ENCODE assay signal across 21 cellular contexts in genomic region chr1:217019475-217019874, GRCh38.
DNase-seq lines count a peak whose midpoint lies in the region; ATAC-seq, FAIRE-seq and TF ChIP-seq lines count a peak whose summit lies in the region.
"Had no signal": no experiment of that assay in that cellular context is flagged by ENCODE, and none has a peak within 500 bp of the region (broad histone marks: within the 10 kb centered on the region; RNA-seq: fewer than 3 reads in every experiment).

No MANE protein-coding gene starts in this region.

- H4K20me1 ChIP-seq in mammary epithelial cell (ENCODE audit: insufficient read depth, low read length) (no peaks in the 10 kb centered on the region), keratinocyte (ENCODE audit: control insufficient read depth, extremely low read depth, insufficient read depth, low read length) (no peaks in the 10 kb centered on the region)
- H4K20me1 ChIP-seq: BLaER1 treated with 17β-estradiol and CSF1 and Interleukin-3, amounts not matched to agents 10 nM and 100 nM had no signal

- H3K4me1 ChIP-seq in mammary epithelial cell (ENCODE audit: insufficient read depth, low read length) (no peaks in the 10 kb centered on the region), breast epithelium (no peaks in the 10 kb centered on the region), esophagus muscularis mucosa (peaks cover 15 to 53% (median 41%) of the 10 kb centered on the region in 4 donors), keratinocyte (ENCODE audit: control insufficient read depth, extremely low read depth, insufficient read depth, low read length) (no peaks in the 10 kb centered on the region)
- H3K4me1 ChIP-seq: A549; BLaER1 treated with 17β-estradiol and CSF1 and Interleukin-3, amounts not matched to agents 10 nM and 100 nM; Caco-2 had no signal

- H3K9ac ChIP-seq in mammary epithelial cell (ENCODE audit: insufficient read depth, low read length) (no peak overlapping the region), keratinocyte (ENCODE audit: control insufficient read depth, extremely low read depth, insufficient read depth, low read length) (no peak overlapping the region)
- H3K9ac ChIP-seq: BLaER1 treated with 17β-estradiol and CSF1 and Interleukin-3, amounts not matched to agents 10 nM and 100 nM had no signal

- in situ Hi-C loops in mammary epithelial cell (cut with MboI; ENCODE audit: low sequenced_read_pairs in 2 of 2), result no loop called here

- no TSS peak for BruUV-seq in mammary epithelial cell (replicated peaks; lab: Mats Ljungman, UMichigan)

- no peak overlapping the region for H3K4me3 ChIP-seq in mammary epithelial cell (replicated peaks in 1 of 3; ENCODE audit: insufficient read depth in 1 of 3, low read depth in 2 of 3, low read length in 3 of 3)
- no peak overlapping the region for H3K4me3 ChIP-seq in breast epithelium
- no peak overlapping the region for H3K4me3 ChIP-seq in esophagus muscularis mucosa
- H3K4me3 ChIP-seq in keratinocyte (ENCODE audit: control insufficient read depth in 2 of 3, extremely low read depth in 1 of 3, insufficient read depth in 2 of 3, low read depth in 1 of 3, low read length in 3 of 3), result no peak overlapping the region
- H3K4me3 ChIP-seq: A549; BLaER1 treated with 17β-estradiol and CSF1 and Interleukin-3, amounts not matched to agents 10 nM and 100 nM had no signal

- 87% methylated on average over 2 of the region's 2 CpGs for WGBS in mammary epithelial cell (ENCODE audit: low coverage, missing lambda C conversion rate)
- WGBS in esophagus muscularis mucosa, result 58% methylated on average over 2 of the region's 2 CpGs

- H3K79me2 ChIP-seq in mammary epithelial cell (ENCODE audit: insufficient read depth, low read length) (no peaks in the 10 kb centered on the region), keratinocyte (ENCODE audit: control insufficient read depth, insufficient read depth, low read length) (no peaks in the 10 kb centered on the region)

- no peak overlapping the region for H3K27ac ChIP-seq in mammary epithelial cell (ENCODE audit: insufficient read depth, low read depth, low read length)
- H3K27ac ChIP-seq in breast epithelium, result no peak overlapping the region
- H3K27ac ChIP-seq in esophagus muscularis mucosa (replicated peaks in 1 of 4), result peak overlapping the region in 3 of 4 donors; percentile 6 to 30 (median 18)
- H3K27ac ChIP-seq in keratinocyte (ENCODE audit: control insufficient read depth, insufficient read depth, low read length), result no peak overlapping the region
- H3K27ac ChIP-seq: 22Rv1; A549; BLaER1 treated with 17β-estradiol and CSF1 and Interleukin-3, amounts not matched to agents 10 nM and 100 nM; C4-2B had no signal

- TF ChIP-seq EP300 in esophagus muscularis mucosa (IDR thresholded peaks at IDR 0.05), result no peak

- H3K4me2 ChIP-seq in mammary epithelial cell (ENCODE audit: insufficient read depth, low read depth, low read length), result no peak overlapping the region
- no peak overlapping the region for H3K4me2 ChIP-seq in keratinocyte (ENCODE audit: control insufficient read depth, extremely low read depth, insufficient read depth, low read depth, low read length)
- H3K4me2 ChIP-seq: A549; BLaER1 treated with 17β-estradiol and CSF1 and Interleukin-3, amounts not matched to agents 10 nM and 100 nM had no signal

- H3K36me3 ChIP-seq in mammary epithelial cell (ENCODE audit: insufficient read depth, low read length) (no peaks in the 10 kb centered on the region), breast epithelium (no peaks in the 10 kb centered on the region), esophagus muscularis mucosa (no peaks in the 10 kb centered on the region), keratinocyte (ENCODE audit: control insufficient read depth in 2 of 2, extremely low read depth in 1 of 2, insufficient read depth in 2 of 2, low read length in 2 of 2) (no peaks in the 10 kb centered on the region)
- H3K36me3 ChIP-seq: BLaER1 treated with 17β-estradiol and CSF1 and Interleukin-3, amounts not matched to agents 10 nM and 100 nM had no signal

- no peaks in the 10 kb centered on the region for H3K27me3 ChIP-seq in mammary epithelial cell (ENCODE audit: insufficient read depth, low read length)
- no peaks in the 10 kb centered on the region for H3K27me3 ChIP-seq in breast epithelium
- no peaks in the 10 kb centered on the region for H3K27me3 ChIP-seq in esophagus muscularis mucosa
- H3K27me3 ChIP-seq in keratinocyte (ENCODE audit: control insufficient read depth, extremely low read depth, insufficient read depth, low read length), result no peaks in the 10 kb centered on the region

- H3K9me3 ChIP-seq in mammary epithelial cell (replicated peaks; ENCODE audit: insufficient read depth, low read length) (no peaks in the 10 kb centered on the region), breast epithelium (no peaks in the 10 kb centered on the region), esophagus muscularis mucosa (no peaks in the 10 kb centered on the region), keratinocyte (ENCODE audit: control insufficient read depth, low read depth, low read length) (no peaks in the 10 kb centered on the region)
- H3K9me3 ChIP-seq: A549; BLaER1 treated with 17β-estradiol and CSF1 and Interleukin-3, amounts not matched to agents 10 nM and 100 nM; Caco-2 had no signal

- dilution Hi-C loops in mammary epithelial cell (cut with HindIII; ENCODE audit: low sequenced_read_pairs) (no loop called here), keratinocyte (cut with MboI; ENCODE audit: extremely low pct_ligation_motif_present, low sequenced_read_pairs) (no loop called here)

- no peaks in the 10 kb centered on the region for H3K9me1 ChIP-seq in keratinocyte (ENCODE audit: control insufficient read depth, extremely low read depth, insufficient read depth, low read length)

- intact Hi-C loops in mammary epithelial cell (cut with micrococcal nuclease), result no loop called here
- intact Hi-C loops in breast epithelium (cut with DNase I; ENCODE audit: low total_unique reads), result no loop called here
- intact Hi-C loops in esophagus muscularis mucosa (cut with DNase I), result no loop called here

- CTCF ChIA-PET in mammary epithelial cell (lab: Charles Lee; ENCODE audit: low non-redundant PET), result no interaction called here

- TF ChIP-seq CTCF in mammary epithelial cell (conservative IDR thresholded peaks at IDR 0.05 in 1 of 2, IDR thresholded peaks at IDR 0.05 in 1 of 2; ENCODE audit: extremely low read depth in 1 of 2, insufficient read depth in 1 of 2, low read depth in 1 of 2, low read length in 2 of 2), result no peak
- no peak for TF ChIP-seq CTCF in breast epithelium (IDR thresholded peaks at IDR 0.05)
- TF ChIP-seq CTCF in esophagus muscularis mucosa (IDR thresholded peaks at IDR 0.05), result no peak
- no peak for TF ChIP-seq CTCF in keratinocyte (optimal IDR thresholded peaks at IDR 0.05 in 1 of 3, IDR thresholded peaks at IDR 0.05 in 1 of 3, conservative IDR thresholded peaks at IDR 0.05 in 1 of 3; ENCODE audit: extremely low read depth in 1 of 3, insufficient read depth in 2 of 3, low read length in 3 of 3)

- peak; percentile 9 for FAIRE-seq in keratinocyte (lab: Jason Lieb, UNC)
- FAIRE-seq: A549, D721Med, G401.6, GM12891, GM19239 had no signal

- no peak for TF ChIP-seq POLR2A in breast epithelium (IDR thresholded peaks at IDR 0.05)
- TF ChIP-seq POLR2A in esophagus muscularis mucosa (IDR thresholded peaks at IDR 0.05; ENCODE audit: low read depth), result no peak

- ATAC-seq in GM21360 (IDR thresholded peaks at IDR 0.05; ENCODE audit: unreplicated experiment), result no peak
- ATAC-seq: A549; CD8-positive, alpha-beta T cell had no signal

- H2AFZ ChIP-seq in mammary epithelial cell (ENCODE audit: low read depth, low read length) (no peak overlapping the region), keratinocyte (ENCODE audit: control insufficient read depth, low read length) (no peak overlapping the region)

- peak; percentile 3 for DNase-seq in mammary epithelial cell
- no peak for DNase-seq in breast epithelium (ENCODE audit: low spot score in 2 of 2)
- DNase-seq in esophagus muscularis mucosa (ENCODE audit: extremely low spot score), result no peak
- DNase-seq in keratinocyte (ENCODE audit: low read depth, low spot score), result no peak
- no peak for DNase-seq in NCI-H2029 treated with DMSO at 0.1 percent for 48 hours (lab: John Stamatoyannopoulos, UW)
- DNase-seq: AML-193; Caco-2; Calu3; CD4-positive, alpha-beta T cell; CD8-positive, alpha-beta T cell; DMS79 treated with DMSO at 0.1 percent for 48 hours; GF-D8 had no signal

Comparison
In these comparisons a context has a peak if more than half of its experiments do, and no peak if none do; other contexts are left out.
1. H3K27ac ChIP-seq: peak in esophagus muscularis mucosa (3 of 4); none in mammary epithelial cell (single experiment), breast epithelium (0 of 2) and keratinocyte (single experiment).